8 cellular contexts compared by ENCODE assay signal in the genomic region with DNA sequence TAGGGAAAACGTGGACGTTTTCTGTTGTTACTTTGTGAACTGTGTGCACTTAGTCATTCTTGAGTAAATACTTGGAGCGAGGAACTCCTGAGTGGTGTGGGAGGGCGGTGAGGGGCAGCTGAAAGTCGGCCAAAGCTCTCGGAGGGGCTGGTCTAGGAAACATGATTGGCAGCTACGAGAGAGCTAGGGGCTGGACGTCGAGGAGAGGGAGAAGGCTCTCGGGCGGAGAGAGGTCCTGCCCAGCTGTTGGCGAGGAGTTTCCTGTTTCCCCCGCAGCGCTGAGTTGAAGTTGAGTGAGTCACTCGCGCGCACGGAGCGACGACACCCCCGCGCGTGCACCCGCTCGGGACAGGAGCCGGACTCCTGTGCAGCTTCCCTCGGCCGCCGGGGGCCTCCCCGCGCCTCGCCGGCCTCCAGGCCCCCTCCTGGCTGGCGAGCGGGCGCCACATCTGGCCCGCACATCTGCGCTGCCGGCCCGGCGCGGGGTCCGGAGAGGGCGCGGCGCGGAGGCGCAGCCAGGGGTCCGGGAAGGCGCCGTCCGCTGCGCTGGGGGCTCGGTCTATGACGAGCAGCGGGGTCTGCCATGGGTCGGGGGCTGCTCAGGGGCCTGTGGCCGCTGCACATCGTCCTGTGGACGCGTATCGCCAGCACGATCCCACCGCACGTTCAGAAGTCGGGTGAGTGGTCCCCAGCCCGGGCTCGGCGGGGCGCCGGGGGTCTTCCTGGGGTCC.
DNase-seq lines count a peak whose midpoint lies in the region; ATAC-seq and TF ChIP-seq lines count a peak whose summit lies in the region.

A gene (plus strand): TSS at position 301 of the 731 bp plus-strand sequence. CDS start 283 bp downstream, at position 584.

- H3K4me3 ChIP-seq in choroid plexus epithelial cell (ENCODE audit: low read depth, low read length): peak within 1 kb of the TSS; percentile 91

- no peak for TF ChIP-seq CTCF in choroid plexus epithelial cell (conservative IDR thresholded peaks at IDR 0.05; ENCODE audit: low read depth, low read length)

- peak; percentile 61 for ATAC-seq in HG02870 (IDR thresholded peaks at IDR 0.05; ENCODE audit: unreplicated experiment)

- DNase-seq in DMS153 treated with DMSO at 0.1 percent for 48 hours (lab: John Stamatoyannopoulos, UW; ENCODE audit: unreplicated experiment) (peak; percentile 2), DMS153 (lab: John Stamatoyannopoulos, UW) (no peak), NCI-H2227 (lab: John Stamatoyannopoulos, UW; ENCODE audit: unreplicated experiment) (peak; percentile 33), choroid plexus epithelial cell (ENCODE audit: low read depth) (peak; percentile 99), kidney glomerular epithelial cell (lab: John Stamatoyannopoulos, UW) (peak; percentile 99)
- DNase-seq in activated CD4-positive, alpha-beta T cell treated with anti-CD3 and anti-CD28 coated beads for 24 hours (ENCODE audit: low read depth in 2 of 2): peak; percentile 67 to 78
- DNase-seq in stimulated activated CD4-positive, alpha-beta T cell treated with anti-CD3 and anti-CD28 coated beads, Interleukin-1b, Interleukin-23, amount 100 ng/mL, for 1 hour (ENCODE audit: low read depth in 2 of 2): peak; percentile 53 to 66
